Comparison of ENCODE assay signal across 14 cellular contexts in genomic region chr12:113392988-113393579, GRCh38.
DNase-seq lines count a peak whose midpoint lies in the region; ATAC-seq and TF ChIP-seq lines count a peak whose summit lies in the region.
"Had no signal": no experiment of that assay in that cellular context is flagged by ENCODE, and none has a peak within 500 bp of the region (broad histone marks: within the 10 kb centered on the region; RNA-seq: fewer than 3 reads in every experiment).

No MANE protein-coding gene starts in this region.

- CTCF ChIA-PET in HEK293T (lab: Yijun Ruan, JAX) = no interaction called here

- ATAC-seq in HG02840 (IDR thresholded peaks at IDR 0.05; ENCODE audit: low FRiP score, unreplicated experiment) (no peak), GM18858 (IDR thresholded peaks at IDR 0.05; ENCODE audit: unreplicated experiment) (no peak)

- DNase-seq in D341Med (ENCODE audit: low spot score) = peak; percentile 39
- DNase-seq in HEK293T (ENCODE audit: extremely low spot score) = peak; percentile 82
- peak; percentile 59 for DNase-seq in amniotic epithelial cell (ENCODE audit: low read depth)
- peak; percentile 99 for DNase-seq in iPS-NIHi7 (ENCODE audit: extremely low spot score)
- no peak for DNase-seq in SIG-M5 treated with dmso at 0.1 percent for 504 hours (lab: John Stamatoyannopoulos, UW; ENCODE audit: unreplicated experiment)
- no peak for DNase-seq in activated gamma-delta T cell (lab: John Stamatoyannopoulos, UW)
- DNase-seq: activated CD4-positive, alpha-beta T cell treated with anti-CD3 and anti-CD28 coated beads for 1 hour; activated effector memory CD4-positive, alpha-beta T cell treated with anti-CD3 and anti-CD28 coated beads, Interleukin-2, amount 50 U/mL, for 16 hours; AML-193; central memory CD4-positive, alpha-beta T cell; KG1; NCI-H226 had no signal

- POLR2A ChIA-PET in HEK293T (lab: Yijun Ruan, JAX) = no interaction called here

TF ChIP-seq in HEK293T, 16 proteins besides CTCF, POLR2A, EP300 and RAD21:
- no peak for TF ChIP-seq ELF4 (IDR thresholded peaks at IDR 0.05)
- TF ChIP-seq FOXK2 (IDR thresholded peaks at IDR 0.05) = no peak
- no peak for TF ChIP-seq CTBP1 (IDR thresholded peaks at IDR 0.05; ENCODE audit: borderline replicate concordance)
- TF ChIP-seq, protein P1, sequence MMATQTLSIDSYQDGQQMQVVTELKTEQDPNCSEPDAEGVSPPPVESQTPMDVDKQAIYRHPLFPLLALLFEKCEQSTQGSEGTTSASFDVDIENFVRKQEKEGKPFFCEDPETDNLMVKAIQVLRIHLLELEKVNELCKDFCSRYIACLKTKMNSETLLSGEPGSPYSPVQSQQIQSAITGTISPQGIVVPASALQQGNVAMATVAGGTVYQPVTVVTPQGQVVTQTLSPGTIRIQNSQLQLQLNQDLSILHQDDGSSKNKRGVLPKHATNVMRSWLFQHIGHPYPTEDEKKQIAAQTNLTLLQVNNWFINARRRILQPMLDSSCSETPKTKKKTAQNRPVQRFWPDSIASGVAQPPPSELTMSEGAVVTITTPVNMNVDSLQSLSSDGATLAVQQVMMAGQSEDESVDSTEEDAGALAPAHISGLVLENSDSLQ (IDR thresholded peaks at IDR 0.05) = peak; percentile 66
- no peak for TF ChIP-seq TARDBP (IDR thresholded peaks at IDR 0.05)

Comparison
In these comparisons a context has a peak if more than half of its experiments do, and no peak if none do; other contexts are left out.
1. DNase-seq: peak in D341Med (single experiment), HEK293T (single experiment), amniotic epithelial cell (single experiment) and iPS-NIHi7 (single experiment); none in SIG-M5 treated with dmso at 0.1 percent for 504 hours (single experiment) and activated gamma-delta T cell (single experiment).